9 cellular contexts compared by ENCODE assay signal in the genomic region with DNA sequence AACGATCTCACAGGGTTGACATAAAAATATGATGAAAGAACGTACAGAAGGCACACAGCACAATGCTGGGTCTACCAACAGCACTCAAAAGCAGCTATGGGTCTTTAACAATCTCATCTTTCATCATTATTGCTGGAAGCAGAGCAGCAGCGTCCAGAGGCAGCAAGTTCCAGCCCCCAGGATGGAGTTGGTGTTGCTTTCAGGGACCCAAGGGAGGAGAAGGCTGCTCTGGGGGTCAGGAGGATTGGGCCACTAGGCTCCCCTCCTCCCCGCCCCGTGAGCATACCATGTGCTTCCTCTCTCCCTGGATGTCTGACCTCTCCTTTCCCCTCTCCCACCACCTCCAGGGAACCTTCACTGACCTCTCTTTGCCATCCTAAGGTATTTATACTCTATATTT. TPM values are rescaled to one million over a fixed set of nuclear protein-coding genes. Genes with fewer than 3 reads are reported as not detected.
DNase-seq lines count a peak whose midpoint lies in the region; ATAC-seq, FAIRE-seq and TF ChIP-seq lines count a peak whose summit lies in the region.
"Had no signal": no experiment of that assay in that cellular context is flagged by ENCODE, and none has a peak within 500 bp of the region (broad histone marks: within the 10 kb centered on the region; RNA-seq: fewer than 3 reads in every experiment).

No MANE protein-coding gene starts in this region.

- H3K27ac Mint-ChIP-seq in stimulated activated effector memory CD8-positive, alpha-beta T cell treated with anti-CD3 and anti-CD28 coated beads, Interleukin-12 subunit alpha, Interleukin-12 subunit beta, amount 100 ng/mL, for 72 hours: peak overlapping the region; percentile 89

- H3K27me3 ChIP-seq in HCT116 (ENCODE audit: insufficient read depth, low read length) (no peaks in the 10 kb centered on the region), adipocyte (replicated peaks; ENCODE audit: control insufficient read depth, insufficient read depth, low read length) (no peaks in the 10 kb centered on the region), keratinocyte (ENCODE audit: control insufficient read depth, extremely low read depth, insufficient read depth, low read length) (no peaks in the 10 kb centered on the region)

- CTCF ChIA-PET in HCT116 (lab: Charles Lee): no interaction called here

- H3K4me2 ChIP-seq in HCT116 (ENCODE audit: low read length): peak overlapping the region; percentile 70
- H3K4me2 ChIP-seq in keratinocyte (ENCODE audit: control insufficient read depth, extremely low read depth, insufficient read depth, low read depth, low read length): peak overlapping the region; percentile 75

- DNase-seq in HCT116 (ENCODE audit: low read depth, low spot score): no peak
- no peak for DNase-seq in adipocyte (ENCODE audit: low read depth)
- no peak for DNase-seq in keratinocyte (ENCODE audit: low read depth, low spot score)
- DNase-seq in stimulated activated effector memory CD8-positive, alpha-beta T cell treated with anti-CD3 and anti-CD28 coated beads, Interleukin-12 subunit alpha, Interleukin-12 subunit beta, amount 100 ng/mL, for 72 hours (ENCODE audit: low spot score in 2 of 2): no peak
- DNase-seq in NCI-H1092 (lab: John Stamatoyannopoulos, UW): no peak

- H2AFZ ChIP-seq in HCT116 (ENCODE audit: low read depth, low read length, poor library complexity, severe bottlenecking) (no peak overlapping the region), keratinocyte (ENCODE audit: control insufficient read depth, low read length) (no peak overlapping the region)

- TF ChIP-seq CTCF in HCT116 (IDR thresholded peaks at IDR 0.05 in 2 of 3, conservative IDR thresholded peaks at IDR 0.05 in 1 of 3; ENCODE audit: borderline replicate concordance in 1 of 3, insufficient read depth in 1 of 3, low read depth in 2 of 3, low read length in 2 of 3): no peak
- no peak for TF ChIP-seq CTCF in keratinocyte (optimal IDR thresholded peaks at IDR 0.05 in 1 of 3, IDR thresholded peaks at IDR 0.05 in 1 of 3, conservative IDR thresholded peaks at IDR 0.05 in 1 of 3; ENCODE audit: extremely low read depth in 1 of 3, insufficient read depth in 2 of 3, low read length in 3 of 3)

- H3K36me3 ChIP-seq in HCT116 (ENCODE audit: control insufficient read depth in 1 of 2, insufficient read depth in 2 of 2, low read length in 2 of 2) (peaks cover 11 to 15% of the 10 kb centered on the region in 2 experiments; a peak in 3 of 4 replicates), adipocyte (ENCODE audit: control insufficient read depth, insufficient read depth, low read length, severe bottlenecking) (peaks cover 28% of the 10 kb centered on the region), keratinocyte (ENCODE audit: control insufficient read depth in 2 of 2, extremely low read depth in 1 of 2, insufficient read depth in 2 of 2, low read length in 2 of 2) (peaks cover 29 to 33% of the 10 kb centered on the region in 2 experiments)

- peaks cover 26% of the 10 kb centered on the region for H3K36me3 Mint-ChIP-seq in stimulated activated effector memory CD8-positive, alpha-beta T cell treated with anti-CD3 and anti-CD28 coated beads, Interleukin-12 subunit alpha, Interleukin-12 subunit beta, amount 100 ng/mL, for 72 hours

- H3K9me3 ChIP-seq in HCT116 (ENCODE audit: control insufficient read depth in 1 of 2, insufficient read depth in 1 of 2, low read depth in 1 of 2, low read length in 2 of 2): no peaks in the 10 kb centered on the region
- H3K9me3 ChIP-seq in adipocyte (ENCODE audit: control insufficient read depth, low read length): no peaks in the 10 kb centered on the region
- H3K9me3 ChIP-seq in keratinocyte (ENCODE audit: control insufficient read depth, low read depth, low read length): no peaks in the 10 kb centered on the region

- RAD21 ChIA-PET in HCT116 (lab: Charles Lee; ENCODE audit: low non-redundant PET in 1 of 2, low total read pairs in 2 of 2, uncharacterized antibody in 2 of 2, unreplicated experiment in 2 of 2): no interaction called here

- FAIRE-seq in keratinocyte (lab: Jason Lieb, UNC): no peak
- FAIRE-seq: GM18507 had no signal

- H3K4me3 Mint-ChIP-seq in stimulated activated effector memory CD8-positive, alpha-beta T cell treated with anti-CD3 and anti-CD28 coated beads, Interleukin-12 subunit alpha, Interleukin-12 subunit beta, amount 100 ng/mL, for 72 hours: no peak overlapping the region

- H3K9me2 ChIP-seq in HCT116 (ENCODE audit: insufficient read depth): no peaks in the 10 kb centered on the region

- H3K4me1 Mint-ChIP-seq in stimulated activated effector memory CD8-positive, alpha-beta T cell treated with anti-CD3 and anti-CD28 coated beads, Interleukin-12 subunit alpha, Interleukin-12 subunit beta, amount 100 ng/mL, for 72 hours: peaks cover 60% of the 10 kb centered on the region

- no peak for TF ChIP-seq RAD21 in HCT116 (IDR thresholded peaks at IDR 0.05; ENCODE audit: low read depth)

- peaks cover 63% of the 10 kb centered on the region for H3K79me2 ChIP-seq in HCT116 (ENCODE audit: insufficient read depth, low read length)
- H3K79me2 ChIP-seq in keratinocyte (ENCODE audit: control insufficient read depth, insufficient read depth, low read length): peaks cover 87% of the 10 kb centered on the region

- H3K4me3 ChIP-seq in HCT116 (replicated peaks in 1 of 2; ENCODE audit: low read depth in 1 of 2, low read length in 2 of 2) (peak overlapping the region in 1 of 2 experiments; percentile 37; a peak in 2 of 4 replicates), adipocyte (ENCODE audit: low read length) (peak overlapping the region; percentile 71), keratinocyte (ENCODE audit: control insufficient read depth in 2 of 3, extremely low read depth in 1 of 3, insufficient read depth in 2 of 3, low read depth in 1 of 3, low read length in 3 of 3) (no peak overlapping the region)

- no TSS peak for BruUV-seq in HCT116 (replicated peaks; lab: Mats Ljungman, UMichigan)

- no peaks in the 10 kb centered on the region for H3K9me3 Mint-ChIP-seq in stimulated activated effector memory CD8-positive, alpha-beta T cell treated with anti-CD3 and anti-CD28 coated beads, Interleukin-12 subunit alpha, Interleukin-12 subunit beta, amount 100 ng/mL, for 72 hours

- dilution Hi-C loops in keratinocyte (cut with MboI; ENCODE audit: extremely low pct_ligation_motif_present, low sequenced_read_pairs): no loop called here

- ATAC-seq in HCT116: peak; percentile 16
- ATAC-seq in stimulated activated effector memory CD8-positive, alpha-beta T cell treated with anti-CD3 and anti-CD28 coated beads, Interleukin-12 subunit alpha, Interleukin-12 subunit beta, amount 100 ng/mL, for 72 hours: no peak
- no peak for ATAC-seq in HG03457 (IDR thresholded peaks at IDR 0.05; ENCODE audit: unreplicated experiment)
- no peak for ATAC-seq in GM19324 (IDR thresholded peaks at IDR 0.05; ENCODE audit: low FRiP score, unreplicated experiment)
- ATAC-seq in HG03025 (IDR thresholded peaks at IDR 0.05; ENCODE audit: low FRiP score, unreplicated experiment): no peak

- no peak for TF ChIP-seq POLR2A in HCT116 (IDR thresholded peaks at IDR 0.05; ENCODE audit: borderline replicate concordance, extremely low read depth, insufficient read depth, insufficient read length)

- H3K9ac ChIP-seq in HCT116 (ENCODE audit: low read length) (peak overlapping the region; percentile 37), adipocyte (ENCODE audit: low read length) (peak overlapping the region; percentile 92), keratinocyte (ENCODE audit: control insufficient read depth, extremely low read depth, insufficient read depth, low read length) (no peak overlapping the region)

- H3K4me1 ChIP-seq in HCT116 (ENCODE audit: control insufficient read depth in 1 of 2, insufficient read depth in 2 of 2, low read length in 2 of 2) (peaks cover 39 to 44% of the 10 kb centered on the region in 2 experiments), adipocyte (ENCODE audit: control insufficient read depth, insufficient read depth, low read length) (peaks cover 94% of the 10 kb centered on the region), keratinocyte (ENCODE audit: control insufficient read depth, extremely low read depth, insufficient read depth, low read length) (peaks cover 36% of the 10 kb centered on the region)

- intact Hi-C loops in HCT116 (cut with micrococcal nuclease): no loop called here

- H3K9me1 ChIP-seq in keratinocyte (ENCODE audit: control insufficient read depth, extremely low read depth, insufficient read depth, low read length): peaks cover 9% of the 10 kb centered on the region

- POLR2A ChIA-PET in HCT116 (lab: Charles Lee): no interaction called here

- H4K20me1 ChIP-seq in HCT116 (ENCODE audit: insufficient read depth): peaks cover 4% of the 10 kb centered on the region; the same call in 1 of the 2 replicates
- H4K20me1 ChIP-seq in keratinocyte (ENCODE audit: control insufficient read depth, extremely low read depth, insufficient read depth, low read length): peaks cover 29% of the 10 kb centered on the region

- H3K27ac ChIP-seq in HCT116 (ENCODE audit: low read depth, low read length) (peak overlapping the region; percentile 68), keratinocyte (ENCODE audit: control insufficient read depth, insufficient read depth, low read length) (no peak overlapping the region)

TF ChIP-seq in HCT116, 20 proteins besides CTCF, POLR2A, EP300 and RAD21 (continues in another document):
- TF ChIP-seq ELF1 (IDR thresholded peaks at IDR 0.05; ENCODE audit: borderline replicate concordance, low read depth) (no peak), YY1 (IDR thresholded peaks at IDR 0.05; ENCODE audit: extremely low read depth, insufficient replicate concordance, low read depth, low read length) (no peak)

RNA-seq across cellular contexts. Expression of gene KCTD10, which starts 13.3 kb away (rescaled TPM):
- total RNA-seq in HCT116 (2021; ENCODE audit: unreplicated experiment): 34.7 TPM
- polyA plus RNA-seq in HCT116 (2012): 29.2 and 31.1 TPM in 2 replicates
- polyA plus RNA-seq in keratinocyte: 84.5 to 128 TPM (median 107 TPM) in 3 replicates
- 30.5 TPM for polyA plus RNA-seq in keratinocyte (2011; ENCODE audit: low read depth)
- polyA plus RNA-seq in keratinocyte (2011; cell fraction: cytosol; rRNA removed): 101 and 133 TPM in 2 replicates
- polyA plus RNA-seq in keratinocyte (2011; cell fraction: nucleus; rRNA removed): 140 and 149 TPM in 2 replicates
- polyA plus RNA-seq in keratinocyte (2012; ENCODE audit: low replicate concordance): 31.4 and 73.7 TPM in 2 replicates
- polyA minus RNA-seq in keratinocyte: 155 to 268 TPM (median 173 TPM) in 3 replicates
- polyA minus RNA-seq in keratinocyte (2011; cell fraction: cytosol; rRNA and poly(A)+ RNA removed): 80.2 TPM
- polyA minus RNA-seq in keratinocyte (2011; cell fraction: nucleus; rRNA and poly(A)+ RNA removed): 127 and 165 TPM in 2 replicates

RNA-seq across cellular contexts. Expression of gene UBE3B, which starts 13.7 kb away (rescaled TPM):
- 28.9 TPM for total RNA-seq in HCT116 (2021; ENCODE audit: unreplicated experiment)
- 12.6 and 15.7 TPM in 2 replicates for polyA plus RNA-seq in HCT116 (2012)
- polyA plus RNA-seq in keratinocyte: 22.4 to 29.1 TPM (median 27.1 TPM) in 3 replicates
- polyA plus RNA-seq in keratinocyte (2011; ENCODE audit: low read depth): 10.6 TPM
- polyA plus RNA-seq in keratinocyte (2011; cell fraction: cytosol; rRNA removed): 18.1 and 22.7 TPM in 2 replicates
- 58.6 and 60.0 TPM in 2 replicates for polyA plus RNA-seq in keratinocyte (2011; cell fraction: nucleus; rRNA removed)
- polyA plus RNA-seq in keratinocyte (2012; ENCODE audit: low replicate concordance): 13.4 and 18.3 TPM in 2 replicates
- 40.6 to 54.8 TPM (median 40.8 TPM) in 3 replicates for polyA minus RNA-seq in keratinocyte
- 20.5 TPM for polyA minus RNA-seq in keratinocyte (2011; cell fraction: cytosol; rRNA and poly(A)+ RNA removed)
- 41.7 and 66.0 TPM in 2 replicates for polyA minus RNA-seq in keratinocyte (2011; cell fraction: nucleus; rRNA and poly(A)+ RNA removed)
